Comparison of ENCODE assay signal across 14 cellular contexts in genomic region chr4:109436504-109436903, GRCh38. TPM values are rescaled to one million over a fixed set of nuclear protein-coding genes. Genes with fewer than 3 reads are reported as not detected.
DNase-seq lines count a peak whose midpoint lies in the region; ATAC-seq, FAIRE-seq and TF ChIP-seq lines count a peak whose summit lies in the region.
"Had no signal": no experiment of that assay in that cellular context is flagged by ENCODE, and none has a peak within 500 bp of the region (broad histone marks: within the 10 kb centered on the region; RNA-seq: fewer than 3 reads in every experiment).

No MANE protein-coding gene starts in this region.

- no peak for FAIRE-seq in keratinocyte (lab: Jason Lieb, UNC)
- FAIRE-seq: kidney, urothelium cell line had no signal

- peak overlapping the region; percentile 12 for H3K4me3 Mint-ChIP-seq in activated T-cell treated with anti-CD3 and anti-CD28 coated beads, Interleukin-2, amount 50 U/mL, for 24 hours
- H3K4me3 Mint-ChIP-seq in stimulated activated naive CD8-positive, alpha-beta T cell treated with anti-CD3 and anti-CD28 coated beads, Interleukin-15, amount 100 ng/mL, for 72 hours = peak overlapping the region; percentile 12 to 72

- ATAC-seq in stimulated activated naive CD8-positive, alpha-beta T cell treated with anti-CD3 and anti-CD28 coated beads, Interleukin-15, amount 100 ng/mL, for 72 hours = no peak
- no peak for ATAC-seq in HG02759 (IDR thresholded peaks at IDR 0.05; ENCODE audit: unreplicated experiment)

- H3K4me3 ChIP-seq in keratinocyte (ENCODE audit: control insufficient read depth in 2 of 3, extremely low read depth in 1 of 3, insufficient read depth in 2 of 3, low read depth in 1 of 3, low read length in 3 of 3) = no peak overlapping the region

- H3K9me3 Mint-ChIP-seq in activated T-cell treated with anti-CD3 and anti-CD28 coated beads, Interleukin-2, amount 50 U/mL, for 24 hours = no peaks in the 10 kb centered on the region
- no peaks in the 10 kb centered on the region for H3K9me3 Mint-ChIP-seq in stimulated activated naive CD8-positive, alpha-beta T cell treated with anti-CD3 and anti-CD28 coated beads, Interleukin-15, amount 100 ng/mL, for 72 hours

- peak overlapping the region; percentile 81 for H3K4me2 ChIP-seq in keratinocyte (ENCODE audit: control insufficient read depth, extremely low read depth, insufficient read depth, low read depth, low read length)

- peaks cover 16% of the 10 kb centered on the region for H4K20me1 ChIP-seq in keratinocyte (ENCODE audit: control insufficient read depth, extremely low read depth, insufficient read depth, low read length)

- TF ChIP-seq CTCF in VCaP (conservative IDR thresholded peaks at IDR 0.05) = no peak
- no peak for TF ChIP-seq CTCF in keratinocyte (optimal IDR thresholded peaks at IDR 0.05 in 1 of 3, IDR thresholded peaks at IDR 0.05 in 1 of 3, conservative IDR thresholded peaks at IDR 0.05 in 1 of 3; ENCODE audit: extremely low read depth in 1 of 3, insufficient read depth in 2 of 3, low read length in 3 of 3)

- H3K27ac Mint-ChIP-seq in activated T-cell treated with anti-CD3 and anti-CD28 coated beads, Interleukin-2, amount 50 U/mL, for 24 hours = peak overlapping the region; percentile 63
- H3K27ac Mint-ChIP-seq in stimulated activated naive CD8-positive, alpha-beta T cell treated with anti-CD3 and anti-CD28 coated beads, Interleukin-15, amount 100 ng/mL, for 72 hours = no peak overlapping the region

- H3K27me3 ChIP-seq in keratinocyte (ENCODE audit: control insufficient read depth, extremely low read depth, insufficient read depth, low read length) = no peaks in the 10 kb centered on the region

- no peak overlapping the region for H2AFZ ChIP-seq in keratinocyte (ENCODE audit: control insufficient read depth, low read length)

- H3K4me1 ChIP-seq in keratinocyte (ENCODE audit: control insufficient read depth, extremely low read depth, insufficient read depth, low read length) = peaks cover 44% of the 10 kb centered on the region

- H3K9me3 ChIP-seq in keratinocyte (ENCODE audit: control insufficient read depth, low read depth, low read length) = no peaks in the 10 kb centered on the region

- peaks cover 71% of the 10 kb centered on the region for H3K4me1 Mint-ChIP-seq in activated T-cell treated with anti-CD3 and anti-CD28 coated beads, Interleukin-2, amount 50 U/mL, for 24 hours (ENCODE audit: low read depth)
- H3K4me1 Mint-ChIP-seq in stimulated activated naive CD8-positive, alpha-beta T cell treated with anti-CD3 and anti-CD28 coated beads, Interleukin-15, amount 100 ng/mL, for 72 hours = peaks cover 72% of the 10 kb centered on the region

- dilution Hi-C loops in keratinocyte (cut with MboI; ENCODE audit: extremely low pct_ligation_motif_present, low sequenced_read_pairs) = loop anchor here (25.0 kb wide), 1 partner anchor 551 kb away; no protein-coding TSS in a partner anchor

- no peaks in the 10 kb centered on the region for H3K9me1 ChIP-seq in keratinocyte (ENCODE audit: control insufficient read depth, extremely low read depth, insufficient read depth, low read length)

- H3K9ac ChIP-seq in keratinocyte (ENCODE audit: control insufficient read depth, extremely low read depth, insufficient read depth, low read length) = no peak overlapping the region

- no peaks in the 10 kb centered on the region for H3K27me3 Mint-ChIP-seq in activated T-cell treated with anti-CD3 and anti-CD28 coated beads, Interleukin-2, amount 50 U/mL, for 24 hours
- no peaks in the 10 kb centered on the region for H3K27me3 Mint-ChIP-seq in stimulated activated naive CD8-positive, alpha-beta T cell treated with anti-CD3 and anti-CD28 coated beads, Interleukin-15, amount 100 ng/mL, for 72 hours

- DNase-seq in activated T-cell treated with anti-CD3 and anti-CD28 coated beads, Interleukin-2, amount 50 U/mL, for 24 hours = no peak
- DNase-seq in activated T-cell treated with anti-CD3 and anti-CD28 coated beads, Interleukin-2, amount 50 U/mL, for 1 hour = no peak
- DNase-seq in keratinocyte (ENCODE audit: low read depth, low spot score) = no peak
- no peak for DNase-seq in stimulated activated naive CD8-positive, alpha-beta T cell treated with anti-CD3 and anti-CD28 coated beads, Interleukin-15, amount 100 ng/mL, for 72 hours
- DNase-seq in NCI-H226 = no peak
- DNase-seq in GM19240 (ENCODE audit: insufficient read length, low spot score) = no peak
- DNase-seq: glutamatergic neuron; kidney; NCI-H2171 treated with DMSO at 0.1 percent for 48 hours; stimulated activated CD8-positive, alpha-beta memory T cell treated with anti-CD3 and anti-CD28 coated beads, Interleukin-4, amount 100 ng/mL, for 48 hours had no signal

- peaks cover 83% of the 10 kb centered on the region for H3K79me2 ChIP-seq in keratinocyte (ENCODE audit: control insufficient read depth, insufficient read depth, low read length)

- H3K36me3 ChIP-seq in keratinocyte (ENCODE audit: control insufficient read depth in 2 of 2, extremely low read depth in 1 of 2, insufficient read depth in 2 of 2, low read length in 2 of 2) = no peaks in the 10 kb centered on the region

- H3K36me3 Mint-ChIP-seq in activated T-cell treated with anti-CD3 and anti-CD28 coated beads, Interleukin-2, amount 50 U/mL, for 24 hours (ENCODE audit: low read depth) = peaks cover 27% of the 10 kb centered on the region

- H3K27ac ChIP-seq in VCaP = 0 out of 2 replicates have a peak overlapping the region, but pooled peaks have one; percentile 89
- no peak overlapping the region for H3K27ac ChIP-seq in keratinocyte (ENCODE audit: control insufficient read depth, insufficient read depth, low read length)
- H3K27ac ChIP-seq: epithelial cell of prostate had no signal

RNA-seq across cellular contexts. Expression of gene SEC24B, which starts 2.9 kb away (rescaled TPM):
- polyA plus RNA-seq in keratinocyte = 47.6 to 53.4 TPM (median 50.9 TPM) in 3 replicates
- 10.0 TPM for polyA plus RNA-seq in keratinocyte (2011; ENCODE audit: low read depth)
- polyA plus RNA-seq in keratinocyte (2011; cell fraction: cytosol; rRNA removed) = 29.0 and 60.9 TPM in 2 replicates
- polyA plus RNA-seq in keratinocyte (2011; cell fraction: nucleus; rRNA removed) = 74.7 and 82.3 TPM in 2 replicates
- 21.7 and 23.2 TPM in 2 replicates for polyA plus RNA-seq in keratinocyte (2012; ENCODE audit: low replicate concordance)
- 61.7 to 135 TPM (median 131 TPM) in 3 replicates for polyA minus RNA-seq in keratinocyte
- 33.8 TPM for polyA minus RNA-seq in keratinocyte (2011; cell fraction: cytosol; rRNA and poly(A)+ RNA removed)
- 62.5 and 97.5 TPM in 2 replicates for polyA minus RNA-seq in keratinocyte (2011; cell fraction: nucleus; rRNA and poly(A)+ RNA removed)
